Comparison of ENCODE assay signal across 33 cellular contexts in genomic region chr7:119606297-119606696, GRCh38.
"Had no signal": no experiment of that assay in that cellular context is flagged by ENCODE, and none has a peak within 500 bp of the region (broad histone marks: within the 10 kb centered on the region; RNA-seq: fewer than 3 reads in every experiment).

No MANE protein-coding gene starts in this region.

- H3K9me3 ChIP-seq: adrenal gland, ascending aorta, body of pancreas had no signal

- ATAC-seq: activated naive CD4-positive, alpha-beta T cell treated with anti-CD3 and anti-CD28 coated beads, Interleukin-2, amount 50 U/mL, for 72 hours; activated naive CD8-positive, alpha-beta T cell treated with anti-CD3 and anti-CD28 coated beads, Interleukin-2, amount 50 U/mL, for 24 hours; activated T-cell treated with anti-CD3 and anti-CD28 coated beads, Interleukin-2, amount 50 U/mL, for 4 hours; activated T-cell treated with anti-CD3 and anti-CD28 coated beads, Interleukin-2, amount 50 U/mL, for 72 hours; activated T-helper 17 cell treated with anti-CD3 and anti-CD28 coated beads, Interleukin-2, amount 50 U/mL, for 72 hours; body of pancreas had no signal

- H3K36me3 ChIP-seq: adrenal gland, ascending aorta, brain microvascular endothelial cell, breast epithelium, cardiac muscle cell had no signal

- H3K27ac ChIP-seq: adrenal gland, ascending aorta, body of pancreas, brain microvascular endothelial cell, breast epithelium, cardiac muscle cell had no signal

- H3K27me3 ChIP-seq: adrenal gland, ascending aorta, body of pancreas, brain microvascular endothelial cell, breast epithelium, cardiac muscle cell had no signal

- DNase-seq: activated effector memory CD4-positive, alpha-beta T cell treated with anti-CD3 and anti-CD28 coated beads, Interleukin-2, amount 50 U/mL, for 16 hours; activated effector memory CD4-positive, alpha-beta T cell treated with Interleukin-2 at 50 U/mL for 16 hours; activated gamma-delta T cell; activated gamma-delta T cell treated with Interleukin-2 at 50 U/mL for 16 hours; activated naive CD4-positive, alpha-beta T cell; activated naive CD4-positive, alpha-beta T cell treated with anti-CD3 and anti-CD28 coated beads for 36 hours; activated naive CD4-positive, alpha-beta T cell treated with anti-CD3 and anti-CD28 coated beads, Interleukin-2, amount 10 ng/mL, durations not matched to agents 7 days and 5 days; activated naive CD4-positive, alpha-beta T cell treated with anti-CD3 and anti-CD28 coated beads, Interleukin-2, amount 50 U/mL, for 16 hours; activated naive CD4-positive, alpha-beta T cell treated with Interleukin-2 at 50 U/mL for 16 hours; activated naive CD8-positive, alpha-beta T cell treated with anti-CD3 and anti-CD28 coated beads for 36 hours; activated naive CD8-positive, alpha-beta T cell treated with anti-CD3 and anti-CD28 coated beads, Interleukin-2, amount 10 ng/mL, durations not matched to agents 7 days and 5 days; activated naive CD8-positive, alpha-beta T cell treated with anti-CD3 and anti-CD28 coated beads, Interleukin-2, amount 50 U/mL, for 24 hours; activated T-cell treated with anti-CD3 and anti-CD28 coated beads, Interleukin-2, amount 50 U/mL, for 24 hours; activated T-cell treated with anti-CD3 and anti-CD28 coated beads, Interleukin-2, amount 50 U/mL, for 4 hours; activated T-cell treated with anti-CD3 and anti-CD28 coated beads, Interleukin-2, amount 50 U/mL, for 48 hours; activated T-cell treated with anti-CD3 and anti-CD28 coated beads, Interleukin-2, amount 50 U/mL, for 72 hours; adrenal gland; amniotic stem cell; amygdala; anterior cingulate cortex; aorta; body of pancreas; brain microvascular endothelial cell; caudate nucleus; central memory CD4-positive, alpha-beta T cell; cerebellar nuclear complex had no signal

- H3K4me1 ChIP-seq: adrenal gland, ascending aorta, body of pancreas, breast epithelium had no signal

- H3K4me3 ChIP-seq: adrenal gland, ascending aorta, body of pancreas, breast epithelium, cardiac muscle cell had no signal

- FAIRE-seq: astrocyte, bronchial epithelial cell had no signal
